ENCODE assay signal across 22 cellular contexts in genomic region chr7:45987521-45988290, GRCh38.
DNase-seq lines count a peak whose midpoint lies in the region; ATAC-seq and TF ChIP-seq lines count a peak whose summit lies in the region.
"Had no signal": no experiment of that assay in that cellular context is flagged by ENCODE, and none has a peak within 500 bp of the region (broad histone marks: within the 10 kb centered on the region; RNA-seq: fewer than 3 reads in every experiment).

No MANE protein-coding gene starts in this region.

- H3K9ac ChIP-seq in mammary epithelial cell (ENCODE audit: insufficient read depth, low read length) = no peak overlapping the region
- H3K9ac ChIP-seq in liver (ENCODE audit: low read depth in 1 of 2, low read length in 2 of 2) = no peak overlapping the region
- H3K9ac ChIP-seq: BLaER1 had no signal

- H3K9me3 ChIP-seq in mammary epithelial cell (replicated peaks; ENCODE audit: insufficient read depth, low read length) (no peaks in the 10 kb centered on the region), liver (ENCODE audit: control insufficient read depth in 4 of 4, low read length in 3 of 4) (no peaks in the 10 kb centered on the region), vagina (no peaks in the 10 kb centered on the region)
- H3K9me3 ChIP-seq: BLaER1, HAP-1, SJCRH30 had no signal

- no peaks in the 10 kb centered on the region for H4K20me1 ChIP-seq in mammary epithelial cell (ENCODE audit: insufficient read depth, low read length)
- H4K20me1 ChIP-seq: BLaER1 had no signal

- 70% methylated on average over 7 of the region's 14 CpGs for WGBS in mammary epithelial cell (ENCODE audit: low coverage, missing lambda C conversion rate)
- WGBS in liver = 59% methylated on average over 14 of the region's 14 CpGs

- no peak overlapping the region for H3K4me3 Mint-ChIP-seq in MCF 10A (ENCODE audit: unreplicated experiment)
- H3K4me3 Mint-ChIP-seq: CD8-positive, alpha-beta T cell had no signal

- POLR2A ChIA-PET in MCF 10A (lab: Yijun Ruan, JAX) = no interaction called here

- dilution Hi-C loops in mammary epithelial cell (cut with HindIII; ENCODE audit: low sequenced_read_pairs) = no loop called here

- H3K9me3 Mint-ChIP-seq in MCF 10A (ENCODE audit: unreplicated experiment) = no peaks in the 10 kb centered on the region
- H3K9me3 Mint-ChIP-seq: CD8-positive, alpha-beta T cell had no signal

- H3K4me3 ChIP-seq in mammary epithelial cell (replicated peaks in 1 of 3; ENCODE audit: insufficient read depth in 1 of 3, low read depth in 2 of 3, low read length in 3 of 3) (no peak overlapping the region), epithelial cell of esophagus (ENCODE audit: low read length) (no peak overlapping the region), liver (ENCODE audit: low read depth in 1 of 3, low read length in 3 of 3) (no peak overlapping the region), vagina (no peak overlapping the region)
- H3K4me3 ChIP-seq: BLaER1, HAP-1, K562, SJCRH30 had no signal

- no peak for TF ChIP-seq POLR2A in vagina (IDR thresholded peaks at IDR 0.05)

- H2AFZ ChIP-seq in mammary epithelial cell (ENCODE audit: low read depth, low read length) = peak overlapping the region; percentile 69

- no peaks in the 10 kb centered on the region for H3K79me2 ChIP-seq in mammary epithelial cell (ENCODE audit: insufficient read depth, low read length)

- DNase-seq in mammary epithelial cell (no peak), MCF 10A (ENCODE audit: unreplicated experiment) (no peak), epithelial cell of esophagus (ENCODE audit: low read depth) (peak; percentile 19), vagina (ENCODE audit: extremely low spot score in 2 of 2) (peak; percentile 72 to 85), glomerular visceral epithelial cell (ENCODE audit: extremely low spot score) (no peak)
- DNase-seq: Calu3; CD8-positive, alpha-beta T cell; GF-D8; NCI-H1105 treated with DMSO at 0.1 percent for 48 hours; NCI-H1694 treated with DMSO at 0.1 percent for 48 hours; NCI-H226; NCI-H524; NCI-H82; SJCRH30 had no signal

- BruUV-seq in mammary epithelial cell (replicated peaks; lab: Mats Ljungman, UMichigan) = no TSS peak
- no TSS peak for BruUV-seq in MCF 10A (replicated peaks; lab: Mats Ljungman, UMichigan)

- H3K27ac ChIP-seq in mammary epithelial cell (ENCODE audit: insufficient read depth, low read depth, low read length) (no peak overlapping the region), liver (ENCODE audit: low read depth in 1 of 2, low read length in 2 of 2) (no peak overlapping the region), vagina (no peak overlapping the region)
- H3K27ac ChIP-seq: BLaER1, RWPE1, SJCRH30 had no signal

- H3K4me1 Mint-ChIP-seq in MCF 10A (ENCODE audit: insufficient read depth, unreplicated experiment) = no peaks in the 10 kb centered on the region

- no peak for TF ChIP-seq CTCF in mammary epithelial cell (conservative IDR thresholded peaks at IDR 0.05 in 1 of 2, IDR thresholded peaks at IDR 0.05 in 1 of 2; ENCODE audit: extremely low read depth in 1 of 2, insufficient read depth in 1 of 2, low read depth in 1 of 2, low read length in 2 of 2)
- no peak for TF ChIP-seq CTCF in MCF 10A (IDR thresholded peaks at IDR 0.05; ENCODE audit: unreplicated experiment)
- no peak for TF ChIP-seq CTCF in epithelial cell of esophagus (IDR thresholded peaks at IDR 0.05; ENCODE audit: insufficient read depth, low read depth, low read length, missing control alignments)
- TF ChIP-seq CTCF in liver (IDR thresholded peaks at IDR 0.05; ENCODE audit: low read depth, low read length, missing input control) = no peak
- no peak for TF ChIP-seq CTCF in vagina (IDR thresholded peaks at IDR 0.05)

- H3K27ac Mint-ChIP-seq in MCF 10A (ENCODE audit: low read depth, unreplicated experiment) = no peak overlapping the region
- H3K27ac Mint-ChIP-seq: CD8-positive, alpha-beta T cell had no signal

- intact Hi-C loops in mammary epithelial cell (cut with micrococcal nuclease) (no loop called here), MCF 10A (cut with micrococcal nuclease) (no loop called here), vagina (cut with DNase I) (no loop called here)

- H3K4me2 ChIP-seq in mammary epithelial cell (ENCODE audit: insufficient read depth, low read depth, low read length) = peak overlapping the region; percentile 25
- H3K4me2 ChIP-seq: BLaER1 had no signal

- ATAC-seq in HG02870 (IDR thresholded peaks at IDR 0.05; ENCODE audit: unreplicated experiment) (no peak), HG02678 (IDR thresholded peaks at IDR 0.05; ENCODE audit: unreplicated experiment) (no peak)
- ATAC-seq: CD8-positive, alpha-beta T cell; K562; PC-3 had no signal

- H3K27me3 Mint-ChIP-seq in MCF 10A (ENCODE audit: insufficient read depth, unreplicated experiment) = no peaks in the 10 kb centered on the region

- no peaks in the 10 kb centered on the region for H3K36me3 Mint-ChIP-seq in MCF 10A (ENCODE audit: insufficient read depth, unreplicated experiment)

- H3K4me1 ChIP-seq in mammary epithelial cell (ENCODE audit: insufficient read depth, low read length) = peaks cover 17% of the 10 kb centered on the region
- H3K4me1 ChIP-seq in liver (ENCODE audit: control insufficient read depth in 4 of 4, insufficient read depth in 4 of 4, low read length in 3 of 4) = peaks cover 0 to 18% (median 11%) of the 10 kb centered on the region in 4 donors
- no peaks in the 10 kb centered on the region for H3K4me1 ChIP-seq in vagina
- H3K4me1 ChIP-seq: BLaER1, HAP-1, SJCRH30 had no signal

- CTCF ChIA-PET in mammary epithelial cell (lab: Charles Lee; ENCODE audit: low non-redundant PET) (interaction anchor here (0.8 kb wide), 1 partner anchor 62 kb away, joined by 3 read pairs; no protein-coding TSS in a partner anchor), MCF 10A (lab: Yijun Ruan, JAX) (interaction anchor here (0.8 kb wide), 1 partner anchor 22 kb away, joined by 4 read pairs; no protein-coding TSS in a partner anchor)

- H3K27me3 ChIP-seq in mammary epithelial cell (ENCODE audit: insufficient read depth, low read length) (no peaks in the 10 kb centered on the region), liver (ENCODE audit: control insufficient read depth in 4 of 4, insufficient read depth in 4 of 4, low read length in 3 of 4) (no peaks in the 10 kb centered on the region), vagina (no peaks in the 10 kb centered on the region)
- H3K27me3 ChIP-seq: BLaER1, SJCRH30 had no signal

- no peak for TF ChIP-seq RAD21 in liver (IDR thresholded peaks at IDR 0.05)

- in situ Hi-C loops in mammary epithelial cell (cut with MboI; ENCODE audit: low sequenced_read_pairs in 2 of 2) = no loop called here

- H3K36me3 ChIP-seq in mammary epithelial cell (ENCODE audit: insufficient read depth, low read length) = no peaks in the 10 kb centered on the region
- H3K36me3 ChIP-seq in liver (ENCODE audit: control insufficient read depth in 4 of 4, insufficient read depth in 3 of 4, low read depth in 1 of 4, low read length in 3 of 4) = no peaks in the 10 kb centered on the region
- H3K36me3 ChIP-seq in vagina = no peaks in the 10 kb centered on the region
- H3K36me3 ChIP-seq: BLaER1, HAP-1, SJCRH30 had no signal

TF ChIP-seq in liver, 16 proteins besides CTCF, POLR2A, EP300 and RAD21:
- TF ChIP-seq FOXA1 (IDR thresholded peaks at IDR 0.05) = no peak
- TF ChIP-seq SP1 (IDR thresholded peaks at IDR 0.05) = peak; percentile 11
- peak; percentile 11 to 65 for TF ChIP-seq RXRA (IDR thresholded peaks at IDR 0.05)

Comparison
In these comparisons a context has a peak if more than half of its experiments do, and no peak if none do; other contexts are left out.
1. DNase-seq: peak in epithelial cell of esophagus (single experiment) and vagina (2 of 2); none in mammary epithelial cell (single experiment), MCF 10A (single experiment) and glomerular visceral epithelial cell (single experiment).